Comparison of ENCODE assay signal across 9 cellular contexts in genomic region chr17:78390241-78391050, GRCh38. TPM values are rescaled to one million over a fixed set of nuclear protein-coding genes. Genes with fewer than 3 reads are reported as not detected.
DNase-seq lines count a peak whose midpoint lies in the region; ATAC-seq and TF ChIP-seq lines count a peak whose summit lies in the region.
"Had no signal": no experiment of that assay in that cellular context is flagged by ENCODE, and none has a peak within 500 bp of the region (broad histone marks: within the 10 kb centered on the region; RNA-seq: fewer than 3 reads in every experiment).

No MANE protein-coding gene starts in this region.

- ATAC-seq in T-helper 17 cell (no peak), left ventricle myocardium superior (peak; percentile 34), GM21515 (IDR thresholded peaks at IDR 0.05; ENCODE audit: unreplicated experiment) (no peak)

- intact Hi-C loops in left ventricle myocardium superior (cut with micrococcal nuclease), result no loop called here

- no peaks in the 10 kb centered on the region for H3K27me3 Mint-ChIP-seq in activated naive CD8-positive, alpha-beta T cell
- H3K27me3 Mint-ChIP-seq in activated naive CD8-positive, alpha-beta T cell treated with anti-CD3 and anti-CD28 coated beads for 36 hours, result no peaks in the 10 kb centered on the region
- no peaks in the 10 kb centered on the region for H3K27me3 Mint-ChIP-seq in T-helper 17 cell
- no peaks in the 10 kb centered on the region for H3K27me3 Mint-ChIP-seq in type B pancreatic cell

- H3K4me1 Mint-ChIP-seq in activated naive CD8-positive, alpha-beta T cell (ENCODE audit: low read depth), result peaks cover 57% of the 10 kb centered on the region
- peaks cover 48% of the 10 kb centered on the region for H3K4me1 Mint-ChIP-seq in activated naive CD8-positive, alpha-beta T cell treated with anti-CD3 and anti-CD28 coated beads for 36 hours
- H3K4me1 Mint-ChIP-seq in T-helper 17 cell (peaks cover 41% of the 10 kb centered on the region), type B pancreatic cell (ENCODE audit: unreplicated experiment) (peaks cover 35% of the 10 kb centered on the region)

- H3K9me3 ChIP-seq in T-helper 17 cell (ENCODE audit: control insufficient read depth, low read length, poor library complexity, severe bottlenecking), result no peaks in the 10 kb centered on the region

- no peak for DNase-seq in activated naive CD8-positive, alpha-beta T cell treated with anti-CD3 and anti-CD28 coated beads for 36 hours
- DNase-seq in T-helper 17 cell (no peak), left ventricle myocardium superior (peak; percentile 27), type B pancreatic cell (ENCODE audit: extremely low spot score, unreplicated experiment) (no peak), KBM-7 (no peak)
- no peak for DNase-seq in activated CD4-positive, alpha-beta T cell treated with anti-CD3 and anti-CD28 coated beads for 48 hours
- DNase-seq: anterior cingulate cortex had no signal

- peak; percentile 43 for TF ChIP-seq CTCF in type B pancreatic cell (conservative IDR thresholded peaks at IDR 0.05)

- H3K36me3 Mint-ChIP-seq in activated naive CD8-positive, alpha-beta T cell, result peaks cover 9% of the 10 kb centered on the region
- H3K36me3 Mint-ChIP-seq in activated naive CD8-positive, alpha-beta T cell treated with anti-CD3 and anti-CD28 coated beads for 36 hours, result peaks cover 28% of the 10 kb centered on the region
- no peaks in the 10 kb centered on the region for H3K36me3 Mint-ChIP-seq in T-helper 17 cell (ENCODE audit: low read depth)
- H3K36me3 Mint-ChIP-seq in type B pancreatic cell, result peaks cover 14% of the 10 kb centered on the region

- H3K4me3 Mint-ChIP-seq in activated naive CD8-positive, alpha-beta T cell, result no peak overlapping the region
- H3K4me3 Mint-ChIP-seq in activated naive CD8-positive, alpha-beta T cell treated with anti-CD3 and anti-CD28 coated beads for 36 hours, result no peak overlapping the region
- H3K4me3 Mint-ChIP-seq in T-helper 17 cell, result no peak overlapping the region
- no peak overlapping the region for H3K4me3 Mint-ChIP-seq in type B pancreatic cell

- H3K27ac Mint-ChIP-seq in activated naive CD8-positive, alpha-beta T cell, result peak overlapping the region; percentile 50
- H3K27ac Mint-ChIP-seq in activated naive CD8-positive, alpha-beta T cell treated with anti-CD3 and anti-CD28 coated beads for 36 hours, result no peak overlapping the region
- H3K27ac Mint-ChIP-seq in T-helper 17 cell (peak overlapping the region; percentile 32), type B pancreatic cell (peak overlapping the region; percentile 56)

- no peaks in the 10 kb centered on the region for H3K9me3 Mint-ChIP-seq in activated naive CD8-positive, alpha-beta T cell (ENCODE audit: low read depth)
- no peaks in the 10 kb centered on the region for H3K9me3 Mint-ChIP-seq in activated naive CD8-positive, alpha-beta T cell treated with anti-CD3 and anti-CD28 coated beads for 36 hours
- H3K9me3 Mint-ChIP-seq in type B pancreatic cell, result no peaks in the 10 kb centered on the region

- in situ Hi-C loops in KBM-7 (cut with MboI; ENCODE audit: low pct_unique_long_range_greater_than_20kb, low sequenced_read_pairs), result no loop called here

RNA-seq across cellular contexts. Expression of gene PGS1, which starts 12.0 kb away (rescaled TPM):
- 10 to 100 TPM; 39.1 to 43.7 TPM for total RNA-seq in activated naive CD8-positive, alpha-beta T cell treated with anti-CD3 and anti-CD28 coated beads for 36 hours
- 10 to 100 TPM; 47.5 to 54.9 TPM for total RNA-seq in T-helper 17 cell
- 18.3 TPM for total RNA-seq in left ventricle myocardium superior
- total RNA-seq in type B pancreatic cell (ENCODE audit: low replicate concordance), result 44.7 and 54.8 TPM in 2 replicates

RNA-seq across cellular contexts. Expression of gene SOCS3, which starts 30.6 kb away (rescaled TPM):
- 10 to 100 TPM; 16.6 to 17.9 TPM for total RNA-seq in activated naive CD8-positive, alpha-beta T cell treated with anti-CD3 and anti-CD28 coated beads for 36 hours
- total RNA-seq in T-helper 17 cell (100 to 1,000 TPM; 119 to 197 TPM), left ventricle myocardium superior (11.1 TPM), type B pancreatic cell (ENCODE audit: low replicate concordance) (16.9 and 21.1 TPM in 2 replicates)
